Comparison of ENCODE assay signal across 27 cellular contexts in genomic region chr6:13991393-13991792, GRCh38.
"Had no signal": no experiment of that assay in that cellular context is flagged by ENCODE, and none has a peak within 500 bp of the region (broad histone marks: within the 10 kb centered on the region; RNA-seq: fewer than 3 reads in every experiment).

No MANE protein-coding gene starts in this region.

- H3K27ac Mint-ChIP-seq: dendritic cell treated with granulocyte-macrophage colony-stimulating factor and Interleukin-4, amounts not matched to agents 40 ng/mL and 50 ng/mL, for 4 days; effector memory CD8-positive, alpha-beta T cell; endodermal cell had no signal

- H3K4me1 Mint-ChIP-seq: endodermal cell had no signal

- H3K4me1 ChIP-seq: colonic mucosa, esophagus muscularis mucosa, esophagus squamous epithelium, gastrocnemius medialis, gastroesophageal sphincter, heart left ventricle, heart right ventricle had no signal

- H3K27me3 ChIP-seq: colonic mucosa, foreskin keratinocyte had no signal

- H3K9me3 Mint-ChIP-seq: dendritic cell treated with granulocyte-macrophage colony-stimulating factor and Interleukin-4, amounts not matched to agents 40 ng/mL and 50 ng/mL, for 4 days; effector memory CD8-positive, alpha-beta T cell; endodermal cell had no signal

- FAIRE-seq: colon, endometrium, endothelial cell of umbilical vein, frontal cortex had no signal

- H3K9me3 ChIP-seq: colonic mucosa, esophagus muscularis mucosa, esophagus squamous epithelium, gastrocnemius medialis, gastroesophageal sphincter, heart left ventricle, heart right ventricle had no signal

- H3K27ac ChIP-seq: colonic mucosa, coronary artery, dorsolateral prefrontal cortex, esophagus muscularis mucosa, esophagus squamous epithelium, foreskin keratinocyte, gastrocnemius medialis, gastroesophageal sphincter, heart left ventricle, heart right ventricle had no signal

- ATAC-seq: effector memory CD8-positive, alpha-beta T cell; foreskin keratinocyte; gastrocnemius medialis; gastroesophageal sphincter; heart left ventricle; heart right ventricle had no signal

- H3K4me3 Mint-ChIP-seq: dendritic cell treated with granulocyte-macrophage colony-stimulating factor and Interleukin-4, amounts not matched to agents 40 ng/mL and 50 ng/mL, for 4 days; effector memory CD8-positive, alpha-beta T cell; endodermal cell had no signal

- DNase-seq: colonic mucosa; cortex of kidney; dermis blood vessel endothelial cell; dorsolateral prefrontal cortex; effector CD4-positive, alpha-beta T cell; effector CD8-positive, alpha-beta T cell; effector memory CD4-positive, alpha-beta T cell; effector memory CD8-positive, alpha-beta T cell; endodermal cell; erythroblast; esophagus squamous epithelium; foreskin fibroblast; foreskin melanocyte; gastrocnemius medialis; glutamatergic neuron; head of caudate nucleus; heart left ventricle; heart right ventricle had no signal

- H3K36me3 ChIP-seq: colonic mucosa, esophagus muscularis mucosa, esophagus squamous epithelium, gastrocnemius medialis, gastroesophageal sphincter, heart left ventricle, heart right ventricle had no signal

- H3K4me3 ChIP-seq: colonic mucosa, coronary artery, dorsolateral prefrontal cortex, esophagus muscularis mucosa, esophagus squamous epithelium, gastrocnemius medialis, gastroesophageal sphincter, heart left ventricle, heart right ventricle had no signal
